In genomic region chr10:49761201-49761788, GRCh38 we compare ENCODE assay signal across 8 cellular contexts. TPM values are rescaled to one million over a fixed set of nuclear protein-coding genes. Genes with fewer than 3 reads are reported as not detected.
DNase-seq lines count a peak whose midpoint lies in the region; ATAC-seq and TF ChIP-seq lines count a peak whose summit lies in the region.
"Had no signal": no experiment of that assay in that cellular context is flagged by ENCODE, and none has a peak within 500 bp of the region (broad histone marks: within the 10 kb centered on the region; RNA-seq: fewer than 3 reads in every experiment).

No MANE protein-coding gene starts in this region.

- no peak overlapping the region for H3K27ac Mint-ChIP-seq in neural crest cell (ENCODE audit: unreplicated experiment)
- H3K27ac Mint-ChIP-seq: T-helper 2 cell treated with Interferon-gamma antibody and Interleukin-4, amounts not matched to agents 5 μg/mL and 100 μg/mL, for 36 hours had no signal

- peaks cover under 1% of the 10 kb centered on the region; the same call in 1 of the 2 replicates for H3K9me3 ChIP-seq in Karpas-422 (ENCODE audit: low read length)
- no peaks in the 10 kb centered on the region for H3K9me3 ChIP-seq in ectodermal cell (ENCODE audit: control insufficient read depth, low read length)

- peak overlapping the region; percentile 60; the same call in 1 of the 2 replicates for H3K9ac ChIP-seq in Karpas-422 (ENCODE audit: low read length)

- peak overlapping the region; percentile 74 for H3K4me3 Mint-ChIP-seq in neural crest cell

- peaks cover 22% of the 10 kb centered on the region for H3K27me3 Mint-ChIP-seq in neural crest cell (ENCODE audit: low read depth)

- H3K79me2 ChIP-seq in Karpas-422 (ENCODE audit: low read length): no peaks in the 10 kb centered on the region

- TF ChIP-seq CTCF in GM06990 (IDR thresholded peaks at IDR 0.05; ENCODE audit: insufficient read depth, low read length, poor library complexity, severe bottlenecking) (no peak), neural crest cell (conservative IDR thresholded peaks at IDR 0.05) (no peak)

- H3K9me2 ChIP-seq in Karpas-422 (replicated peaks; ENCODE audit: insufficient read depth, low read length): no peaks in the 10 kb centered on the region

- no peak overlapping the region for H3K27ac ChIP-seq in Karpas-422 (ENCODE audit: low read length)
- no peak overlapping the region for H3K27ac ChIP-seq in ectodermal cell (ENCODE audit: insufficient read depth, low read depth, low read length, poor library complexity, severe bottlenecking)

- H3K4me3 ChIP-seq in GM06990 (replicated peaks; ENCODE audit: low read depth, low read length): peak overlapping the region; percentile 51; the same call in 1 of the 2 replicates
- peak overlapping the region; percentile 65 for H3K4me3 ChIP-seq in Karpas-422 (ENCODE audit: low read length)
- peak overlapping the region; percentile 67 for H3K4me3 ChIP-seq in ectodermal cell (ENCODE audit: insufficient read depth, low read depth, low read length)

- peak overlapping the region; percentile 58 for H3K4me2 ChIP-seq in Karpas-422 (ENCODE audit: low read depth, low read length, poor library complexity, severe bottlenecking)

- H3K9me3 Mint-ChIP-seq in neural crest cell: no peaks in the 10 kb centered on the region
- H3K9me3 Mint-ChIP-seq: T-helper 2 cell treated with Interferon-gamma antibody and Interleukin-4, amounts not matched to agents 5 μg/mL and 100 μg/mL, for 36 hours had no signal

- WGBS in ectodermal cell, 2 experiments: 23 to 29% methylated on average over 16 of the region's 16 CpGs

- H3K4me1 Mint-ChIP-seq in neural crest cell: peaks cover 9% of the 10 kb centered on the region

- 0 out of 2 replicates have a peak, but pooled peaks cover 4% of the 10 kb centered on the region for H4K20me1 ChIP-seq in Karpas-422 (ENCODE audit: insufficient read depth, low read depth, low read length)

- H3K27me3 ChIP-seq in GM06990 (replicated peaks; ENCODE audit: control insufficient read depth, insufficient read depth, low read length) (no peaks in the 10 kb centered on the region; the same call in 1 of the 2 replicates), Karpas-422 (ENCODE audit: low read length) (no peaks in the 10 kb centered on the region), ectodermal cell (ENCODE audit: control insufficient read depth, insufficient read depth, low read length, poor library complexity, severe bottlenecking) (peaks cover 26% of the 10 kb centered on the region)

- no peak overlapping the region for H2AFZ ChIP-seq in Karpas-422 (ENCODE audit: low read length)

- H3K36me3 Mint-ChIP-seq in neural crest cell (ENCODE audit: low read depth): no peaks in the 10 kb centered on the region

- no peak for ATAC-seq in HG02571 (IDR thresholded peaks at IDR 0.05; ENCODE audit: unreplicated experiment)
- ATAC-seq in HG03469 (IDR thresholded peaks at IDR 0.05; ENCODE audit: unreplicated experiment): no peak

- H3K4me1 ChIP-seq in Karpas-422 (ENCODE audit: low read length) (no peaks in the 10 kb centered on the region), ectodermal cell (ENCODE audit: control insufficient read depth, insufficient read depth, low read length) (no peaks in the 10 kb centered on the region)

- H3K36me3 ChIP-seq in GM06990 (ENCODE audit: control insufficient read depth, insufficient read depth, low read length) (no peaks in the 10 kb centered on the region), Karpas-422 (ENCODE audit: insufficient read depth, low read length) (no peaks in the 10 kb centered on the region), ectodermal cell (ENCODE audit: control insufficient read depth, insufficient read depth, low read length) (no peaks in the 10 kb centered on the region)

- DNase-seq in GM06990 (ENCODE audit: extremely low read depth, insufficient read length): no peak
- no peak for DNase-seq in Karpas-422
- DNase-seq in neural crest cell (ENCODE audit: low read depth, low spot score): no peak
- no peak for DNase-seq in stimulated activated CD4-positive, alpha-beta T cell treated with anti-CD3 and anti-CD28 coated beads, Interleukin-4, amount 100 ng/mL, for 4 hours

RNA-seq across cellular contexts. Expression of gene OGDHL, which starts 0.8 kb away (rescaled TPM):
- 0.75 and 1.8 TPM in 2 replicates for total RNA-seq in Karpas-422 (2014; rRNA removed; shearing (Covaris generic); ENCODE audit: low replicate concordance)
- 2.3 TPM for polyA plus RNA-seq in ectodermal cell (2013, experiment 1 of 4)
- polyA plus RNA-seq in ectodermal cell (2013, experiment 2 of 4): 1.5 TPM
- 1.7 TPM for polyA plus RNA-seq in ectodermal cell (2013, experiment 3 of 4)
- 1.9 TPM for polyA plus RNA-seq in ectodermal cell (2013, experiment 4 of 4)
- 10.1 and 10.6 TPM in 2 replicates for total RNA-seq in neural crest cell
